10 cellular contexts compared by ENCODE assay signal in genomic region chr2:11955314-11955713, GRCh38.
A peak's percentile ranks its signal among the peaks of the same experiment; 100 is the strongest.
DNase-seq lines count a peak whose midpoint lies in the region; ATAC-seq and TF ChIP-seq lines count a peak whose summit lies in the region.
"Had no signal": no experiment of that assay in that cellular context is flagged by ENCODE, and none has a peak within 500 bp of the region (broad histone marks: within the 10 kb centered on the region; RNA-seq: fewer than 3 reads in every experiment).

No MANE protein-coding gene starts in this region.

- no peak overlapping the region for H3K4ac ChIP-seq in IMR-90 (ENCODE audit: low read depth, low read length)

- CTCF ChIA-PET in IMR-90 (lab: Yijun Ruan, JAX) = no interaction called here

- no peak overlapping the region for H3K56ac ChIP-seq in IMR-90 (ENCODE audit: extremely low read depth, insufficient read depth, low read length)

- H4K20me1 ChIP-seq in IMR-90 (ENCODE audit: insufficient read depth, low read length) = no peaks in the 10 kb centered on the region
- no peaks in the 10 kb centered on the region for H4K20me1 ChIP-seq in neural progenitor cell (ENCODE audit: low read depth)

- H3K4me2 ChIP-seq in IMR-90 (ENCODE audit: low read depth, low read length) (no peak overlapping the region), neural progenitor cell (no peak overlapping the region)

- H4K91ac ChIP-seq in IMR-90 (ENCODE audit: insufficient read depth, low read depth, low read length) = no peak overlapping the region

- POLR2A ChIA-PET in IMR-90 (lab: Charles Lee; ENCODE audit: unreplicated experiment) = no interaction called here

- peak overlapping the region in 1 of 2 donors; percentile 64 for H3K4me3 Mint-ChIP-seq in CD14-positive monocyte
- no peak overlapping the region for H3K4me3 Mint-ChIP-seq in neural progenitor cell
- no peak overlapping the region for H3K4me3 Mint-ChIP-seq in activated naive CD8-positive, alpha-beta T cell treated with anti-CD3 and anti-CD28 coated beads, Interleukin-2, amount 50 U/mL, for 24 hours
- H3K4me3 Mint-ChIP-seq: activated naive CD4-positive, alpha-beta T cell treated with anti-CD3 and anti-CD28 coated beads for 36 hours had no signal

- no peaks in the 10 kb centered on the region for H3K4me1 ChIP-seq in IMR-90 (ENCODE audit: control insufficient read depth, insufficient read depth, low read length)
- peaks cover 8% of the 10 kb centered on the region for H3K4me1 ChIP-seq in adipocyte (ENCODE audit: control insufficient read depth, insufficient read depth, low read length)
- no peaks in the 10 kb centered on the region for H3K4me1 ChIP-seq in neural progenitor cell

- H3K4me3 ChIP-seq in IMR-90 (ENCODE audit: insufficient read depth, low read depth, low read length) = no peak overlapping the region
- no peak overlapping the region for H3K4me3 ChIP-seq in adipocyte (ENCODE audit: low read length)
- no peak overlapping the region for H3K4me3 ChIP-seq in neural progenitor cell

- no peak overlapping the region for H4K8ac ChIP-seq in IMR-90 (ENCODE audit: low read depth in 2 of 2, low read length in 2 of 2)

- no peak for TF ChIP-seq CTCF in CD14-positive monocyte (IDR thresholded peaks at IDR 0.05)
- no peak for TF ChIP-seq CTCF in IMR-90 (conservative IDR thresholded peaks at IDR 0.05; ENCODE audit: low read depth, low read length)
- TF ChIP-seq CTCF in neural progenitor cell (IDR thresholded peaks at IDR 0.05) = no peak

- DNase-seq in CD14-positive monocyte (ENCODE audit: low spot score) (no peak), IMR-90 (peak; percentile 3), adipocyte (ENCODE audit: low read depth) (peak; percentile 36), neural progenitor cell (ENCODE audit: low spot score) (no peak)
- DNase-seq in activated naive CD8-positive, alpha-beta T cell treated with anti-CD3 and anti-CD28 coated beads, Interleukin-2, amount 50 U/mL, for 24 hours = no peak
- no peak for DNase-seq in activated T-cell treated with anti-CD3 and anti-CD28 coated beads, Interleukin-2, amount 50 U/mL, for 48 hours
- DNase-seq: activated CD8-positive, alpha-beta memory T cell treated with anti-CD3 and anti-CD28 coated beads, Interleukin-2, amount 50 U/mL, for 4 hours; activated naive CD4-positive, alpha-beta T cell treated with anti-CD3 and anti-CD28 coated beads for 36 hours; WERI-Rb-1 had no signal

- no peak overlapping the region for H2BK20ac ChIP-seq in IMR-90 (ENCODE audit: low read depth, low read length)

- H3K79me1 ChIP-seq in IMR-90 (ENCODE audit: low read depth in 1 of 2, low read length in 2 of 2) = no peaks in the 10 kb centered on the region

- H3K27ac ChIP-seq in IMR-90 (ENCODE audit: insufficient read depth, low read length) (no peak overlapping the region), neural progenitor cell (no peak overlapping the region)
- H3K27ac ChIP-seq: WERI-Rb-1 had no signal

- ATAC-seq in IMR-90 (ENCODE audit: low read depth) = no peak
- ATAC-seq in activated naive CD8-positive, alpha-beta T cell treated with anti-CD3 and anti-CD28 coated beads, Interleukin-2, amount 50 U/mL, for 24 hours = no peak
- ATAC-seq in activated CD4-positive, CD25-positive, alpha-beta regulatory T cell treated with anti-CD3 and anti-CD28 coated beads, Interleukin-2, amount 50 U/mL, for 24 hours = no peak

- dilution Hi-C loops in IMR-90 (cut with HindIII; ENCODE audit: low sequenced_read_pairs, unreplicated experiment) = no loop called here

- no peak overlapping the region for H4K5ac ChIP-seq in IMR-90 (ENCODE audit: low read depth, low read length)

- no peak overlapping the region for H2AK9ac ChIP-seq in IMR-90 (replicated peaks; ENCODE audit: low read depth, low read length, poor library complexity)

- no peak overlapping the region for H2BK120ac ChIP-seq in IMR-90 (ENCODE audit: low read depth, low read length)

- intact Hi-C loops in CD14-positive monocyte (cut with micrococcal nuclease) = loop anchor here in 1 of 2 donors (10.0 kb wide), 1 partner anchor 99 kb away; no protein-coding TSS in a partner anchor
- intact Hi-C loops in IMR-90 (cut with micrococcal nuclease) = no loop called here

- H3K9ac ChIP-seq in IMR-90 (ENCODE audit: low read depth, low read length) (no peak overlapping the region), adipocyte (ENCODE audit: low read length) (no peak overlapping the region), neural progenitor cell (no peak overlapping the region)

- no peak overlapping the region for H2AK5ac ChIP-seq in IMR-90 (ENCODE audit: low read depth, low read length)

- no peak overlapping the region for H2BK15ac ChIP-seq in IMR-90 (ENCODE audit: low read depth, low read length)

- H3K9me3 Mint-ChIP-seq in CD14-positive monocyte (peaks cover 0 to 7% (median 3%) of the 10 kb centered on the region in 7 donors), neural progenitor cell (no peaks in the 10 kb centered on the region)
- H3K9me3 Mint-ChIP-seq in activated naive CD8-positive, alpha-beta T cell treated with anti-CD3 and anti-CD28 coated beads, Interleukin-2, amount 50 U/mL, for 24 hours = peaks cover 4% of the 10 kb centered on the region
- H3K9me3 Mint-ChIP-seq: activated naive CD4-positive, alpha-beta T cell treated with anti-CD3 and anti-CD28 coated beads for 36 hours had no signal

- no peak overlapping the region for H3K14ac ChIP-seq in IMR-90 (replicated peaks; ENCODE audit: low read depth, low read length)

- TF ChIP-seq RAD21 in IMR-90 (IDR thresholded peaks at IDR 0.05; ENCODE audit: low read length) = no peak

- no peak for TF ChIP-seq POLR2A in IMR-90 (IDR thresholded peaks at IDR 0.05; ENCODE audit: low read depth, low read length)

- H3K9me3 ChIP-seq in IMR-90 (ENCODE audit: control insufficient read depth, insufficient read depth, low read length) (no peaks in the 10 kb centered on the region), adipocyte (ENCODE audit: control insufficient read depth, low read length) (peaks cover 3% of the 10 kb centered on the region), neural progenitor cell (ENCODE audit: low read depth) (no peaks in the 10 kb centered on the region)

- H3K36me3 Mint-ChIP-seq in CD14-positive monocyte = no peaks in the 10 kb centered on the region
- H3K36me3 Mint-ChIP-seq in neural progenitor cell = no peaks in the 10 kb centered on the region
- H3K36me3 Mint-ChIP-seq in activated naive CD8-positive, alpha-beta T cell treated with anti-CD3 and anti-CD28 coated beads, Interleukin-2, amount 50 U/mL, for 24 hours (ENCODE audit: low read depth) = no peaks in the 10 kb centered on the region

- no TSS peak for BruUV-seq in IMR-90 (replicated peaks; lab: Mats Ljungman, UMichigan)

- no peak overlapping the region for H2BK5ac ChIP-seq in IMR-90 (ENCODE audit: low read depth, low read length, poor library complexity, severe bottlenecking)

- no peaks in the 10 kb centered on the region for H3K9me1 ChIP-seq in IMR-90 (ENCODE audit: insufficient read depth, low read length)

- WGBS in IMR-90 (ENCODE audit: extremely low coverage in 2 of 2, insufficient read length in 1 of 2), 2 experiments = 100% methylated on average over 1 of the region's 2 CpGs; no CpG with 5 or more reads in 1 of the 2 experiments

- in situ Hi-C loops in IMR-90 (cut with MboI; ENCODE audit: low sequenced_read_pairs) = no loop called here

- H3K27me3 ChIP-seq in IMR-90 (ENCODE audit: control insufficient read depth, insufficient read depth, low read length) (peaks cover 13% of the 10 kb centered on the region), adipocyte (replicated peaks; ENCODE audit: control insufficient read depth, insufficient read depth, low read length) (peaks cover 5% of the 10 kb centered on the region), neural progenitor cell (no peaks in the 10 kb centered on the region)

- no peak overlapping the region for H3K18ac ChIP-seq in IMR-90 (ENCODE audit: low read depth, low read length)

- no peak overlapping the region for H2AFZ ChIP-seq in IMR-90 (replicated peaks; ENCODE audit: low read length, poor library complexity)
- H2AFZ ChIP-seq in neural progenitor cell (replicated peaks) = peak overlapping the region; percentile 57

- no peaks in the 10 kb centered on the region for H3K79me2 ChIP-seq in neural progenitor cell (ENCODE audit: low read depth)

- H3K27me3 Mint-ChIP-seq in CD14-positive monocyte (ENCODE audit: low read depth in 3 of 3) = peaks cover 0 to 4% (median 0%) of the 10 kb centered on the region in 3 donors
- H3K27me3 Mint-ChIP-seq in neural progenitor cell (ENCODE audit: insufficient read depth, low read depth) = no peaks in the 10 kb centered on the region
- H3K27me3 Mint-ChIP-seq in activated naive CD8-positive, alpha-beta T cell treated with anti-CD3 and anti-CD28 coated beads, Interleukin-2, amount 50 U/mL, for 24 hours = peaks cover 11% of the 10 kb centered on the region

- H3K36me3 ChIP-seq in IMR-90 (ENCODE audit: control insufficient read depth, insufficient read depth, low read length) (no peaks in the 10 kb centered on the region), adipocyte (ENCODE audit: control insufficient read depth, insufficient read depth, low read length, severe bottlenecking) (no peaks in the 10 kb centered on the region), neural progenitor cell (no peaks in the 10 kb centered on the region)
- H3K36me3 ChIP-seq: WERI-Rb-1 had no signal

- peak overlapping the region in 4 of 7 donors; percentile 25 to 64 (median 40) for H3K27ac Mint-ChIP-seq in CD14-positive monocyte
- no peak overlapping the region for H3K27ac Mint-ChIP-seq in neural progenitor cell
- H3K27ac Mint-ChIP-seq in activated naive CD8-positive, alpha-beta T cell treated with anti-CD3 and anti-CD28 coated beads, Interleukin-2, amount 50 U/mL, for 24 hours = no peak overlapping the region
- H3K27ac Mint-ChIP-seq: activated naive CD4-positive, alpha-beta T cell treated with anti-CD3 and anti-CD28 coated beads for 36 hours had no signal

- no peaks in the 10 kb centered on the region for H3F3A ChIP-seq in neural progenitor cell (ENCODE audit: low read depth)

- H3K23ac ChIP-seq in IMR-90 (ENCODE audit: low read depth, low read length) = no peak overlapping the region

- H3K4me1 Mint-ChIP-seq in CD14-positive monocyte = peaks cover 29% of the 10 kb centered on the region
- H3K4me1 Mint-ChIP-seq in neural progenitor cell = no peaks in the 10 kb centered on the region
- H3K4me1 Mint-ChIP-seq in activated naive CD8-positive, alpha-beta T cell treated with anti-CD3 and anti-CD28 coated beads, Interleukin-2, amount 50 U/mL, for 24 hours = peaks cover 3% of the 10 kb centered on the region

TF ChIP-seq in IMR-90, 13 proteins besides CTCF, POLR2A, EP300 and RAD21 (continues in another document):
- TF ChIP-seq ELK1 (IDR thresholded peaks at IDR 0.05; ENCODE audit: borderline replicate concordance, low read depth, low read length) (no peak), FOS (IDR thresholded peaks at IDR 0.05; ENCODE audit: low read depth, low read length) (no peak), BHLHE40 (IDR thresholded peaks at IDR 0.05; ENCODE audit: low read depth, low read length) (no peak)

Comparison
In these comparisons a context has a peak if more than half of its experiments do, and no peak if none do; other contexts are left out.
1. DNase-seq: peak in IMR-90 (single experiment) and adipocyte (single experiment); none in CD14-positive monocyte (single experiment), neural progenitor cell (single experiment), activated naive CD8-positive, alpha-beta T cell treated with anti-CD3 and anti-CD28 coated beads, Interleukin-2, amount 50 U/mL, for 24 hours (single experiment) and activated T-cell treated with anti-CD3 and anti-CD28 coated beads, Interleukin-2, amount 50 U/mL, for 48 hours (0 of 2).
2. H3K27ac Mint-ChIP-seq: peak in CD14-positive monocyte (4 of 7); none in neural progenitor cell (single experiment) and activated naive CD8-positive, alpha-beta T cell treated with anti-CD3 and anti-CD28 coated beads, Interleukin-2, amount 50 U/mL, for 24 hours (single experiment).